8 cellular contexts compared by ENCODE assay signal in genomic region chr5:139651502-139651862, GRCh38. TPM values are rescaled to one million over a fixed set of nuclear protein-coding genes. Genes with fewer than 3 reads are reported as not detected.
DNase-seq lines count a peak whose midpoint lies in the region; ATAC-seq and TF ChIP-seq lines count a peak whose summit lies in the region.

No MANE protein-coding gene starts in this region.

- intact Hi-C loops in breast epithelium (cut with DNase I; ENCODE audit: low total_unique reads): no loop called here

- no peak for TF ChIP-seq POLR2A in breast epithelium (IDR thresholded peaks at IDR 0.05)

- H3K36me3 ChIP-seq in breast epithelium: no peaks in the 10 kb centered on the region
- no peaks in the 10 kb centered on the region for H3K36me3 ChIP-seq in muscle layer of duodenum (ENCODE audit: control insufficient read depth in 1 of 2, insufficient read depth in 2 of 2, low read length in 2 of 2)

- peak overlapping the region; percentile 71 for H3K27ac Mint-ChIP-seq in stimulated activated naive CD8-positive, alpha-beta T cell treated with anti-CD3 and anti-CD28 coated beads, Interleukin-15, Interleukin-2, amounts not matched to agents 100 ng/mL and 50 ng/mL, for 24 hours

- no peak for TF ChIP-seq CTCF in breast epithelium (IDR thresholded peaks at IDR 0.05)

- no peak for DNase-seq in stimulated activated naive CD8-positive, alpha-beta T cell treated with anti-CD3 and anti-CD28 coated beads, Interleukin-15, Interleukin-2, amounts not matched to agents 100 U/mL and 50 U/mL, for 24 hours
- DNase-seq in breast epithelium (ENCODE audit: low spot score in 2 of 2): no peak
- no peak for DNase-seq in NCI-H187 (lab: John Stamatoyannopoulos, UW)
- DNase-seq in HuH-7.5 (ENCODE audit: low spot score): no peak
- no peak for DNase-seq in ureter (ENCODE audit: low spot score)
- DNase-seq in activated CD4-positive, alpha-beta T cell treated with anti-CD3 and anti-CD28 coated beads for 1 hour: no peak

- H3K36me3 Mint-ChIP-seq in stimulated activated naive CD8-positive, alpha-beta T cell treated with anti-CD3 and anti-CD28 coated beads, Interleukin-15, Interleukin-2, amounts not matched to agents 100 ng/mL and 50 ng/mL, for 24 hours (ENCODE audit: low read depth): no peaks in the 10 kb centered on the region

- H3K4me1 Mint-ChIP-seq in stimulated activated naive CD8-positive, alpha-beta T cell treated with anti-CD3 and anti-CD28 coated beads, Interleukin-15, Interleukin-2, amounts not matched to agents 100 ng/mL and 50 ng/mL, for 24 hours (ENCODE audit: low read depth): peaks cover 73% of the 10 kb centered on the region

- H3K9me3 ChIP-seq in breast epithelium (no peaks in the 10 kb centered on the region), muscle layer of duodenum (ENCODE audit: control insufficient read depth in 1 of 2, low read length in 2 of 2) (no peaks in the 10 kb centered on the region)

- H3K27me3 ChIP-seq in breast epithelium (no peaks in the 10 kb centered on the region), muscle layer of duodenum (ENCODE audit: low read depth, low read length) (no peaks in the 10 kb centered on the region)

- peaks cover 28% of the 10 kb centered on the region for H3K27me3 Mint-ChIP-seq in stimulated activated naive CD8-positive, alpha-beta T cell treated with anti-CD3 and anti-CD28 coated beads, Interleukin-15, Interleukin-2, amounts not matched to agents 100 ng/mL and 50 ng/mL, for 24 hours

- no peak for ATAC-seq in stimulated activated naive CD8-positive, alpha-beta T cell treated with anti-CD3 and anti-CD28 coated beads, Interleukin-15, Interleukin-2, amounts not matched to agents 100 U/mL and 50 U/mL, for 24 hours

- H3K4me1 ChIP-seq in breast epithelium (peaks cover 18 to 52% of the 10 kb centered on the region in 2 donors), muscle layer of duodenum (ENCODE audit: control insufficient read depth in 1 of 2, insufficient read depth in 2 of 2, low read length in 2 of 2) (peaks cover 37 to 78% of the 10 kb centered on the region in 2 donors)

- no peaks in the 10 kb centered on the region for H3K9me3 Mint-ChIP-seq in stimulated activated naive CD8-positive, alpha-beta T cell treated with anti-CD3 and anti-CD28 coated beads, Interleukin-15, Interleukin-2, amounts not matched to agents 100 ng/mL and 50 ng/mL, for 24 hours

- peak overlapping the region; percentile 41 for H3K4me3 Mint-ChIP-seq in stimulated activated naive CD8-positive, alpha-beta T cell treated with anti-CD3 and anti-CD28 coated beads, Interleukin-15, Interleukin-2, amounts not matched to agents 100 ng/mL and 50 ng/mL, for 24 hours

- H3K27ac ChIP-seq in breast epithelium (peak overlapping the region; percentile 97), muscle layer of duodenum (ENCODE audit: low read length) (peak overlapping the region; percentile 72)

- peak overlapping the region; percentile 80 to 94 (median 80) for H3K4me3 ChIP-seq in breast epithelium
- H3K4me3 ChIP-seq in muscle layer of duodenum (ENCODE audit: low read depth in 1 of 2, low read length in 2 of 2): peak overlapping the region; percentile 8 to 23

RNA-seq across cellular contexts. Expression of gene CXXC5, which starts 3.3 kb away (rescaled TPM):
- total RNA-seq in breast epithelium (10 to 100 TPM; 33.9 to 66.9 (median 38.3) TPM), ureter (28.7 TPM)
